ENCODE assay signal across 8 cellular contexts in the genomic region with DNA sequence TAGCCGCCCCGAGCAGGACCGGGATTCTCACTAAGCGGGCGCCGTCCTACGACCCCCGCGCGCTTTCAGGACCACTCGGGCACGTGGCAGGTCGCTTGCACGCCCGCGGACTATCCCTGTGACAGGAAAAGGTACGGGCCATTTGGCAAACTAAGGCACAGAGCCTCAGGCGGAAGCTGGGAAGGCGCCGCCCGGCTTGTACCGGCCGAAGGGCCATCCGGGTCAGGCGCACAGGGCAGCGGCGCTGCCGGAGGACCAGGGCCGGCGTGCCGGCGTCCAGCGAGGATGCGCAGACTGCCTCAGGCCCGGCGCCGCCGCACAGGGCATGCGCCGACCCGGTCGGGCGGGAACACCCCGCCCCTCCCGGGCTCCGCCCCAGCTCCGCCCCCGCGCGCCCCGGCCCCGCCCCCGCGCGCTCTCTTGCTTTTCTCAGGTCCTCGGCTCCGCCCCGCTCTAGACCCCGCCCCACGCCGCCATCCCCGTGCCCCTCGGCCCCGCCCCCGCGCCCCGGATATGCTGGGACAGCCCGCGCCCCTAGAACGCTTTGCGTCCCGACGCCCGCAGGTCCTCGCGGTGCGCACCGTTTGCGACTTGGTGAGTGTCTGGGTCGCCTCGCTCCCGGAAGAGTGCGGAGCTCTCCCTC. TPM values are rescaled to one million over a fixed set of nuclear protein-coding genes. Genes with fewer than 3 reads are reported as not detected.
DNase-seq lines count a peak whose midpoint lies in the region; ATAC-seq and TF ChIP-seq lines count a peak whose summit lies in the region.

A gene (plus strand): TSS at position 539 of the 643 bp plus-strand sequence.

- no peak within 1 kb of the TSS for H4K8ac ChIP-seq in neuronal stem cell (ENCODE audit: low read depth, low read length)

- in situ Hi-C loops in GM18951 (cut with MboI; ENCODE audit: low sequenced_read_pairs, unreplicated experiment) = no loop called here

- peak; percentile 90 for TF ChIP-seq POLR2A in GM18951 (IDR thresholded peaks at IDR 0.05; ENCODE audit: extremely low read depth, insufficient read depth, insufficient read length)

- H3K27ac ChIP-seq in neuronal stem cell (replicated peaks; ENCODE audit: low read length) = no peak within 1 kb of the TSS
- peak within 1 kb of the TSS; percentile 74 for H3K27ac ChIP-seq in stomach smooth muscle (ENCODE audit: low read length)

- no CpG with 5 or more reads among the region's 83 CpGs for WGBS in neuronal stem cell (ENCODE audit: extremely low coverage in 2 of 2, insufficient read length in 2 of 2, insufficient replicate concordance in 1 of 2), 2 donors

- H3K23ac ChIP-seq in neuronal stem cell (ENCODE audit: low read depth, low read length, poor library complexity) = no peak within 1 kb of the TSS

- H3K9me3 ChIP-seq in neuronal stem cell (replicated peaks in 1 of 2; ENCODE audit: control insufficient read depth in 2 of 2, insufficient read depth in 1 of 2, low read depth in 1 of 2, low read length in 2 of 2) (no peaks in the 10 kb centered on the region), stomach smooth muscle (ENCODE audit: control insufficient read depth in 2 of 2, low read length in 2 of 2) (no peaks in the 10 kb centered on the region)

- peak within 1 kb of the TSS; percentile 26 for H2BK15ac ChIP-seq in neuronal stem cell (ENCODE audit: low read length)

- peak within 1 kb of the TSS; percentile 88 for H2AK5ac ChIP-seq in neuronal stem cell (ENCODE audit: low read depth, low read length)

- H4K91ac ChIP-seq in neuronal stem cell (ENCODE audit: low read depth, low read length, poor library complexity) = peak within 1 kb of the TSS; percentile 1

- H3K9ac ChIP-seq in neuronal stem cell (ENCODE audit: low read depth, low read length, poor library complexity) = peak within 1 kb of the TSS; percentile 89
- H3K9ac ChIP-seq in stomach smooth muscle (ENCODE audit: low read length in 2 of 2) = peak within 1 kb of the TSS; percentile 69 to 78

- ATAC-seq in HG03175 (IDR thresholded peaks at IDR 0.05; ENCODE audit: unreplicated experiment) = peak; percentile 88

- H3K4me3 ChIP-seq in neuronal stem cell (ENCODE audit: low read length in 2 of 2) = peak within 1 kb of the TSS; percentile 20 to 87
- H3K4me3 ChIP-seq in stomach smooth muscle (ENCODE audit: low read length in 2 of 2) = peak within 1 kb of the TSS; percentile 66 to 82

- H2AFZ ChIP-seq in neuronal stem cell (ENCODE audit: low read length) = peak within 1 kb of the TSS; percentile 66

- H3K18ac ChIP-seq in neuronal stem cell (ENCODE audit: low read length) = peak within 1 kb of the TSS; percentile 98

- no peaks in the 10 kb centered on the region for H3K79me1 ChIP-seq in neuronal stem cell (ENCODE audit: low read depth, low read length)

- H3K36me3 ChIP-seq in neuronal stem cell (replicated peaks in 1 of 2; ENCODE audit: control insufficient read depth in 2 of 2, insufficient read depth in 2 of 2, low read length in 2 of 2) (no peaks in the 10 kb centered on the region), stomach smooth muscle (ENCODE audit: control insufficient read depth in 2 of 2, insufficient read depth in 2 of 2, low read length in 2 of 2) (peaks cover 3 to 7% of the 10 kb centered on the region in 2 donors)

- no peak within 1 kb of the TSS for H2BK5ac ChIP-seq in neuronal stem cell (ENCODE audit: low read length)

- H3K4me1 ChIP-seq in neuronal stem cell (ENCODE audit: control insufficient read depth in 2 of 2, insufficient read depth in 1 of 2, low read depth in 1 of 2, low read length in 2 of 2) (peaks cover 0 to 3% of the 10 kb centered on the region in 2 donors), stomach smooth muscle (ENCODE audit: control insufficient read depth, insufficient read depth, low read length) (peaks cover 18% of the 10 kb centered on the region)

- no peak within 1 kb of the TSS for H2BK12ac ChIP-seq in neuronal stem cell (ENCODE audit: low read length)

- peak within 1 kb of the TSS; percentile 94 for H3K4me2 ChIP-seq in neuronal stem cell (ENCODE audit: insufficient read depth, low read length, poor library complexity, severe bottlenecking)

- H2BK120ac ChIP-seq in neuronal stem cell (ENCODE audit: low read depth, low read length) = no peak within 1 kb of the TSS

- H3K27me3 ChIP-seq in neuronal stem cell (ENCODE audit: control insufficient read depth in 3 of 3, insufficient read depth in 3 of 3, low read depth in 1 of 3, low read length in 3 of 3) (no peaks in the 10 kb centered on the region), stomach smooth muscle (ENCODE audit: control insufficient read depth in 1 of 2, insufficient read depth in 2 of 2, low read length in 2 of 2) (no peaks in the 10 kb centered on the region)

- DNase-seq in AML-193 (lab: John Stamatoyannopoulos, UW) = peak; percentile 60 to 71
- DNase-seq in RPMI8226 = peak; percentile 80
- DNase-seq in activated gamma-delta T cell treated with anti-CD3 and anti-CD28 coated beads, Interleukin-2, amount 50 U/mL, for 16 hours (ENCODE audit: low read depth) = peak; percentile 98
- peak; percentile 40 for DNase-seq in foreskin melanocyte
- peak; percentile 87 for DNase-seq in neuronal stem cell (ENCODE audit: low spot score)

- no peak within 1 kb of the TSS for H3K14ac ChIP-seq in neuronal stem cell (ENCODE audit: low read length)

- H3K4ac ChIP-seq in neuronal stem cell (ENCODE audit: low read length) = peak within 1 kb of the TSS; percentile 79

RNA-seq across cellular contexts. Expression of the gene that starts here (rescaled TPM):
- 17.3 TPM for polyA plus RNA-seq in neuronal stem cell (2013, experiment 1 of 2)
- polyA plus RNA-seq in neuronal stem cell (2013, experiment 2 of 2) = 16.8 TPM

Comparison
In these comparisons a context has a peak if more than half of its experiments do, and no peak if none do; other contexts are left out.
1. DNase-seq: peak in every context shown above with its lines; median percentile 98 in activated gamma-delta T cell treated with anti-CD3 and anti-CD28 coated beads, Interleukin-2, amount 50 U/mL, for 16 hours; 87 in neuronal stem cell; 80 in RPMI8226; 66 in AML-193; 40 in foreskin melanocyte.